10 cellular contexts compared by ENCODE assay signal in the genomic region with DNA sequence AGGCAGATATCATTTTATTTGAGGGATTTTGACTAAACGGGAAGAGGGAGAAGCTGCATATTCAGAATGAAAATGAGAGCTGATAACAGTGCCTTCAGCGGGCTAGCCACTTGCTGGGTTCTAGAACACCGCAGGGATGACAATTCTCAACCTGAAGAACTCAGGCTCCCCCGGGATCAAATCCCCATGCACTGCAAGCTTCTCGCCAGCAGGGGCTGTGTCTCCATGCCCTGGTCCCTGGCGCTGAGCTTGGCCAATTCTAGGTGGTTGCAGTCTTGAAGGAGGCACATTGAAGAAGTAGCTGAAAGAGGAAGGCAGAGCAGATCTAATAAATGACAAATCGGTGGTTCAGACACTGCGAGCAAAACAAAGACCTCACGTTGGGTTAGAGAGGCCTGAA.
DNase-seq lines count a peak whose midpoint lies in the region; ATAC-seq and TF ChIP-seq lines count a peak whose summit lies in the region.
"Had no signal": no experiment of that assay in that cellular context is flagged by ENCODE, and none has a peak within 500 bp of the region (broad histone marks: within the 10 kb centered on the region; RNA-seq: fewer than 3 reads in every experiment).

No MANE protein-coding gene starts in this region.

- peaks cover 7% of the 10 kb centered on the region for H3K27me3 Mint-ChIP-seq in stimulated activated memory B cell treated with anti-CD40 and anti-IgM and Interleukin-4, amounts not matched to agents 10 μg/mL and 1 μg/mL and 100 μg/mL, for 72 hours

- H3K9ac ChIP-seq in liver (ENCODE audit: low read depth in 1 of 2, low read length in 2 of 2) = no peak overlapping the region

- H3K27ac ChIP-seq in RWPE1 (no peak overlapping the region), liver (ENCODE audit: low read depth in 1 of 2, low read length in 2 of 2) (no peak overlapping the region)
- H3K27ac ChIP-seq: tibial nerve had no signal

- 63% methylated on average over 9 of the region's 9 CpGs for WGBS in liver

- no peak for TF ChIP-seq CTCF in RWPE1 (conservative IDR thresholded peaks at IDR 0.05; ENCODE audit: low read depth)
- TF ChIP-seq CTCF in liver (IDR thresholded peaks at IDR 0.05; ENCODE audit: low read depth, low read length, missing input control) = peak; percentile 0

- H3K4me1 Mint-ChIP-seq in stimulated activated memory B cell treated with anti-CD40 and anti-IgM and Interleukin-4, amounts not matched to agents 10 μg/mL and 1 μg/mL and 100 μg/mL, for 72 hours = no peaks in the 10 kb centered on the region

- H3K27ac Mint-ChIP-seq in stimulated activated memory B cell treated with anti-CD40 and anti-IgM and Interleukin-4, amounts not matched to agents 10 μg/mL and 1 μg/mL and 100 μg/mL, for 72 hours = no peak overlapping the region

- no peaks in the 10 kb centered on the region for H3K36me3 Mint-ChIP-seq in stimulated activated memory B cell treated with anti-CD40 and anti-IgM and Interleukin-4, amounts not matched to agents 10 μg/mL and 1 μg/mL and 100 μg/mL, for 72 hours

- no peak for TF ChIP-seq RAD21 in liver (IDR thresholded peaks at IDR 0.05)

- no peak for ATAC-seq in stimulated activated memory B cell treated with anti-CD40 and anti-IgM and Interleukin-4, amounts not matched to agents 10 μg/mL and 1 μg/mL and 100 μg/mL, for 72 hours

- H3K9me3 ChIP-seq in liver (ENCODE audit: control insufficient read depth in 4 of 4, low read length in 3 of 4) = no peaks in the 10 kb centered on the region
- H3K9me3 ChIP-seq: tibial nerve had no signal

- H3K27me3 ChIP-seq in H7 (ENCODE audit: control insufficient read depth, insufficient read depth, low read length) = no peaks in the 10 kb centered on the region
- peaks cover 0 to 3% (median 2%) of the 10 kb centered on the region in 4 donors for H3K27me3 ChIP-seq in liver (ENCODE audit: control insufficient read depth in 4 of 4, insufficient read depth in 4 of 4, low read length in 3 of 4)
- H3K27me3 ChIP-seq: tibial nerve had no signal

- DNase-seq in DMS 273 (lab: John Stamatoyannopoulos, UW; ENCODE audit: unreplicated experiment) = peak; percentile 51
- DNase-seq in DMS 273 treated with DMSO at 0.1 percent for 48 hours (lab: John Stamatoyannopoulos, UW) = no peak
- DNase-seq in H7 = peak; percentile 82
- DNase-seq in RWPE1 (ENCODE audit: low spot score) = peak; percentile 6
- no peak for DNase-seq in amygdala (lab: John Stamatoyannopoulos, UW)
- no peak for DNase-seq in putamen (ENCODE audit: low spot score)
- DNase-seq: 8988T had no signal

- POLR2A ChIA-PET in RWPE1 (lab: Yijun Ruan, JAX; ENCODE audit: low non-redundant PET) = no interaction called here

- H3K4me3 ChIP-seq in H7 (ENCODE audit: insufficient read depth, low read depth, low read length) (no peak overlapping the region), liver (ENCODE audit: low read depth in 1 of 3, low read length in 3 of 3) (no peak overlapping the region)
- H3K4me3 ChIP-seq: tibial nerve had no signal

- H3K36me3 ChIP-seq in H7 (replicated peaks; ENCODE audit: control insufficient read depth, insufficient read depth, low read length) (no peaks in the 10 kb centered on the region), liver (ENCODE audit: control insufficient read depth in 4 of 4, insufficient read depth in 3 of 4, low read depth in 1 of 4, low read length in 3 of 4) (no peaks in the 10 kb centered on the region)
- H3K36me3 ChIP-seq: tibial nerve had no signal

- no peaks in the 10 kb centered on the region for H3K4me1 ChIP-seq in liver (ENCODE audit: control insufficient read depth in 4 of 4, insufficient read depth in 4 of 4, low read length in 3 of 4)
- H3K4me1 ChIP-seq: tibial nerve had no signal

- H3K4me3 Mint-ChIP-seq in stimulated activated memory B cell treated with anti-CD40 and anti-IgM and Interleukin-4, amounts not matched to agents 10 μg/mL and 1 μg/mL and 100 μg/mL, for 72 hours = no peak overlapping the region

- CTCF ChIA-PET in RWPE1 (lab: Yijun Ruan, JAX) = interaction anchor here (0.5 to 0.8 kb wide), 3 partner anchors 8 to 326 kb away, joined by 3 read pairs; no protein-coding TSS in a partner anchor

- H3K9me3 Mint-ChIP-seq in stimulated activated memory B cell treated with anti-CD40 and anti-IgM and Interleukin-4, amounts not matched to agents 10 μg/mL and 1 μg/mL and 100 μg/mL, for 72 hours = peaks cover 20% of the 10 kb centered on the region

TF ChIP-seq in liver, 16 proteins besides CTCF, POLR2A, EP300 and RAD21:
- no peak for TF ChIP-seq YY1 (IDR thresholded peaks at IDR 0.05)
- TF ChIP-seq SP1 (IDR thresholded peaks at IDR 0.05) = no peak
- TF ChIP-seq, protein P1, sequence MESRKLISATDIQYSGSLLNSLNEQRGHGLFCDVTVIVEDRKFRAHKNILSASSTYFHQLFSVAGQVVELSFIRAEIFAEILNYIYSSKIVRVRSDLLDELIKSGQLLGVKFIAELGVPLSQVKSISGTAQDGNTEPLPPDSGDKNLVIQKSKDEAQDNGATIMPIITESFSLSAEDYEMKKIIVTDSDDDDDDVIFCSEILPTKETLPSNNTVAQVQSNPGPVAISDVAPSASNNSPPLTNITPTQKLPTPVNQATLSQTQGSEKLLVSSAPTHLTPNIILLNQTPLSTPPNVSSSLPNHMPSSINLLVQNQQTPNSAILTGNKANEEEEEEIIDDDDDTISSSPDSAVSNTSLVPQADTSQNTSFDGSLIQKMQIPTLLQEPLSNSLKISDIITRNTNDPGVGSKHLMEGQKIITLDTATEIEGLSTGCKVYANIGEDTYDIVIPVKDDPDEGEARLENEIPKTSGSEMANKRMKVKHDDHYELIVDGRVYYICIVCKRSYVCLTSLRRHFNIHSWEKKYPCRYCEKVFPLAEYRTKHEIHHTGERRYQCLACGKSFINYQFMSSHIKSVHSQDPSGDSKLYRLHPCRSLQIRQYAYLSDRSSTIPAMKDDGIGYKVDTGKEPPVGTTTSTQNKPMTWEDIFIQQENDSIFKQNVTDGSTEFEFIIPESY (IDR thresholded peaks at IDR 0.05) = no peak
- TF ChIP-seq, protein P2, sequence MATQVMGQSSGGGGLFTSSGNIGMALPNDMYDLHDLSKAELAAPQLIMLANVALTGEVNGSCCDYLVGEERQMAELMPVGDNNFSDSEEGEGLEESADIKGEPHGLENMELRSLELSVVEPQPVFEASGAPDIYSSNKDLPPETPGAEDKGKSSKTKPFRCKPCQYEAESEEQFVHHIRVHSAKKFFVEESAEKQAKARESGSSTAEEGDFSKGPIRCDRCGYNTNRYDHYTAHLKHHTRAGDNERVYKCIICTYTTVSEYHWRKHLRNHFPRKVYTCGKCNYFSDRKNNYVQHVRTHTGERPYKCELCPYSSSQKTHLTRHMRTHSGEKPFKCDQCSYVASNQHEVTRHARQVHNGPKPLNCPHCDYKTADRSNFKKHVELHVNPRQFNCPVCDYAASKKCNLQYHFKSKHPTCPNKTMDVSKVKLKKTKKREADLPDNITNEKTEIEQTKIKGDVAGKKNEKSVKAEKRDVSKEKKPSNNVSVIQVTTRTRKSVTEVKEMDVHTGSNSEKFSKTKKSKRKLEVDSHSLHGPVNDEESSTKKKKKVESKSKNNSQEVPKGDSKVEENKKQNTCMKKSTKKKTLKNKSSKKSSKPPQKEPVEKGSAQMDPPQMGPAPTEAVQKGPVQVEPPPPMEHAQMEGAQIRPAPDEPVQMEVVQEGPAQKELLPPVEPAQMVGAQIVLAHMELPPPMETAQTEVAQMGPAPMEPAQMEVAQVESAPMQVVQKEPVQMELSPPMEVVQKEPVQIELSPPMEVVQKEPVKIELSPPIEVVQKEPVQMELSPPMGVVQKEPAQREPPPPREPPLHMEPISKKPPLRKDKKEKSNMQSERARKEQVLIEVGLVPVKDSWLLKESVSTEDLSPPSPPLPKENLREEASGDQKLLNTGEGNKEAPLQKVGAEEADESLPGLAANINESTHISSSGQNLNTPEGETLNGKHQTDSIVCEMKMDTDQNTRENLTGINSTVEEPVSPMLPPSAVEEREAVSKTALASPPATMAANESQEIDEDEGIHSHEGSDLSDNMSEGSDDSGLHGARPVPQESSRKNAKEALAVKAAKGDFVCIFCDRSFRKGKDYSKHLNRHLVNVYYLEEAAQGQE (IDR thresholded peaks at IDR 0.05) = no peak
- no peak for TF ChIP-seq NR2F2 (IDR thresholded peaks at IDR 0.05)

Comparison
In these comparisons a context has a peak if more than half of its experiments do, and no peak if none do; other contexts are left out.
1. DNase-seq: peak in DMS 273 (single experiment), H7 (single experiment) and RWPE1 (single experiment); none in DMS 273 treated with DMSO at 0.1 percent for 48 hours (single experiment), amygdala (0 of 56) and putamen (single experiment).